Comparison of ENCODE assay signal across 1 cellular context in genomic region chrX:31337332-31337731, GRCh38.
TF ChIP-seq lines count a peak whose summit lies in the region.

No MANE protein-coding gene starts in this region.

TF ChIP-seq in IMR-90, 13 proteins besides CTCF, POLR2A, EP300 and RAD21 (continued from another document):
- no peak for TF ChIP-seq RCOR1 (IDR thresholded peaks at IDR 0.05; ENCODE audit: insufficient replicate concordance, low read length)
- TF ChIP-seq SMC3 (IDR thresholded peaks at IDR 0.05; ENCODE audit: low read depth, low read length), result no peak
TF ChIP-seq in IMR-90: peak in this region for 0.
